In the genomic region with DNA sequence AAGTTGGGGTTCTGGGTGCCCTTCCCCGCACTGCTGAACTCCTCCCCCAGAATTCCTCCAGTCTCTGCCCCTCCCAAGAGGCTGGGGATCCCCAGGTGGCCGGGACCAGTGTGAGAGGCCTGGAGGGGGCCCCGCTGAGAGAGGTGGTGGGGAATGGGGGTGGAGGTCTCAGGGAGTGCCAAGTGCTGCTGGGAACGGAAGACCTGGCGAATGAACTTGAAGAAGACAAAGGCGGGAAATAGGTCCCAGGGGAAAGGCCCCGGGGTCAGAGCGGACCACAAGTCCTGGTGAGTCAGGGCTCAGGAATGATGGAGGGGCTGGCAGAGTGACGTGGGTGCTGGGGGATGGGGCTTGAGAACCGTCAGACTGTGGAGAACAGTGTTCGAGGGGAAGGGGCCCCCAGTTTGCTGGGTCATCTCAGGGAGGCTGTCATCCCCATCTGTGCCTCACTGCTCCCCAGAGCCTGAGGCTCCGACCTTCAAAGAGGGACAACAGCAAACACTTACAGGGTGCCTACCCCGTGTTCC, we compare ENCODE assay signal across 8 cellular contexts. TPM values are rescaled to one million over a fixed set of nuclear protein-coding genes. Genes with fewer than 3 reads are reported as not detected.
DNase-seq lines count a peak whose midpoint lies in the region; ATAC-seq and TF ChIP-seq lines count a peak whose summit lies in the region.

No MANE protein-coding gene starts in this region.

- H3K36me3 Mint-ChIP-seq in neural crest cell (ENCODE audit: low read depth) = no peaks in the 10 kb centered on the region

- TF ChIP-seq CTCF in esophagus squamous epithelium (IDR thresholded peaks at IDR 0.05) (no peak), neural crest cell (conservative IDR thresholded peaks at IDR 0.05) (no peak)

- H3K4me1 Mint-ChIP-seq in neural crest cell = peaks cover 18% of the 10 kb centered on the region

- peaks cover 14 to 46% (median 28%) of the 10 kb centered on the region in 10 experiments for H3K4me1 ChIP-seq in BLaER1 treated with 17β-estradiol and CSF1 and Interleukin-3, amounts not matched to agents 10 nM and 100 nM
- peaks cover 0 to 22% (median 6%) of the 10 kb centered on the region in 3 donors for H3K4me1 ChIP-seq in esophagus squamous epithelium

- peak overlapping the region in 4 of 10 experiments; percentile 24 to 52 (median 34); a peak in 6 of 20 replicates for H3K4me3 ChIP-seq in BLaER1 treated with 17β-estradiol and CSF1 and Interleukin-3, amounts not matched to agents 10 nM and 100 nM
- H3K4me3 ChIP-seq in esophagus squamous epithelium = peak overlapping the region in 1 of 4 donors; percentile 4

- H3K4me3 Mint-ChIP-seq in neural crest cell = no peak overlapping the region

- intact Hi-C loops in esophagus squamous epithelium (cut with DNase I) = loop anchor here (5.0 kb wide), 1 partner anchor 57 kb away; no protein-coding TSS in a partner anchor

- H3K27ac ChIP-seq in BLaER1 treated with 17β-estradiol and CSF1 and Interleukin-3, amounts not matched to agents 10 nM and 100 nM = peak overlapping the region in 9 of 11 experiments; percentile 7 to 85 (median 79); a peak in 17 of 22 replicates
- H3K27ac ChIP-seq in esophagus squamous epithelium = peak overlapping the region; percentile 3 to 79 (median 70)

- no peaks in the 10 kb centered on the region for H3K9me3 ChIP-seq in BLaER1 treated with 17β-estradiol and CSF1 and Interleukin-3, amounts not matched to agents 10 nM and 100 nM (replicated peaks in 1 of 11)
- no peaks in the 10 kb centered on the region for H3K9me3 ChIP-seq in esophagus squamous epithelium

- no peaks in the 10 kb centered on the region for H3K36me3 ChIP-seq in BLaER1 treated with 17β-estradiol and CSF1 and Interleukin-3, amounts not matched to agents 10 nM and 100 nM
- H3K36me3 ChIP-seq in esophagus squamous epithelium = no peaks in the 10 kb centered on the region

- no peak for ATAC-seq in HG02610 (IDR thresholded peaks at IDR 0.05; ENCODE audit: unreplicated experiment)
- no peak for ATAC-seq in HG03108 (IDR thresholded peaks at IDR 0.05; ENCODE audit: unreplicated experiment)

- peak overlapping the region in 10 of 11 experiments; percentile 25 to 77 (median 64); a peak in 17 of 22 replicates for H3K9ac ChIP-seq in BLaER1 treated with 17β-estradiol and CSF1 and Interleukin-3, amounts not matched to agents 10 nM and 100 nM

- H3K4me2 ChIP-seq in BLaER1 treated with 17β-estradiol and CSF1 and Interleukin-3, amounts not matched to agents 10 nM and 100 nM = peak overlapping the region; percentile 76 to 94 (median 86)

- WGBS in esophagus squamous epithelium, 2 donors = 7 to 10% methylated on average over 11 of the region's 13 CpGs

- peaks cover 0 to 16% (median 0%) of the 10 kb centered on the region in 11 experiments; a peak in 4 of 22 replicates for H4K20me1 ChIP-seq in BLaER1 treated with 17β-estradiol and CSF1 and Interleukin-3, amounts not matched to agents 10 nM and 100 nM

- no peaks in the 10 kb centered on the region for H3K9me3 Mint-ChIP-seq in neural crest cell

- peaks cover 27% of the 10 kb centered on the region for H3K27me3 Mint-ChIP-seq in neural crest cell (ENCODE audit: low read depth)

- H3K27ac Mint-ChIP-seq in neural crest cell (ENCODE audit: unreplicated experiment) = peak overlapping the region; percentile 94

- no peak for TF ChIP-seq POLR2A in esophagus squamous epithelium (IDR thresholded peaks at IDR 0.05)

- H3K27me3 ChIP-seq in BLaER1 treated with 17β-estradiol and CSF1 and Interleukin-3, amounts not matched to agents 10 nM and 100 nM = peaks cover 10 to 21% (median 17%) of the 10 kb centered on the region in 11 experiments
- H3K27me3 ChIP-seq in esophagus squamous epithelium = peaks cover 0 to 77% (median 9%) of the 10 kb centered on the region in 4 donors

- peak; percentile 54 for DNase-seq in MV-4-11 (lab: John Stamatoyannopoulos, UW)
- no peak for DNase-seq in esophagus squamous epithelium (lab: John Stamatoyannopoulos, UW)
- peak; percentile 47 for DNase-seq in neural crest cell (ENCODE audit: low read depth, low spot score)
- DNase-seq in NCI-H2107 treated with DMSO at 0.1 percent for 48 hours (lab: John Stamatoyannopoulos, UW; ENCODE audit: unreplicated experiment) = no peak
- DNase-seq in NCI-H2081 treated with DMSO at 0.1 percent for 48 hours (lab: John Stamatoyannopoulos, UW) = no peak

RNA-seq across cellular contexts. Expression of gene SEMA6B, which starts 15.8 kb away (rescaled TPM):
- total RNA-seq in esophagus squamous epithelium = 1 to 10 TPM in 2 of 4 donors, under 1 TPM in 2; 0.61 to 4.3 (median 1.8) TPM
- total RNA-seq in neural crest cell = 21.7 and 25.3 TPM in 2 replicates

RNA-seq across cellular contexts. Expression of gene LRG1, which starts 35.5 kb away (rescaled TPM):
- total RNA-seq in esophagus squamous epithelium (10 to 100 TPM in 3 of 4 donors, 1 to 10 TPM in 1; 3.8 to 53.0 (median 21.1) TPM), neural crest cell (0.09 TPM in 2 replicates)

RNA-seq across cellular contexts. Expression of gene PLIN5, which starts 40.3 kb away (rescaled TPM):
- total RNA-seq in esophagus squamous epithelium = 10 to 100 TPM in 1 of 4 donors, 1 to 10 TPM in 3; 1.9 to 12.9 (median 5.2) TPM
- 4.8 TPM in 2 replicates for total RNA-seq in neural crest cell

RNA-seq across cellular contexts. Expression of gene PLIN4, which starts 57.0 kb away (rescaled TPM):
- total RNA-seq in esophagus squamous epithelium (1 to 10 TPM; 1.4 to 6.7 (median 2.4) TPM), neural crest cell (0.30 and 0.47 TPM in 2 replicates)

Comparison
In these comparisons a context has a peak if more than half of its experiments do, and no peak if none do; other contexts are left out.
1. DNase-seq: peak in MV-4-11 (single experiment) and neural crest cell (single experiment); none in esophagus squamous epithelium (single experiment), NCI-H2107 treated with DMSO at 0.1 percent for 48 hours (single experiment) and NCI-H2081 treated with DMSO at 0.1 percent for 48 hours (single experiment).